ENCODE assay signal across 24 cellular contexts in the genomic region with DNA sequence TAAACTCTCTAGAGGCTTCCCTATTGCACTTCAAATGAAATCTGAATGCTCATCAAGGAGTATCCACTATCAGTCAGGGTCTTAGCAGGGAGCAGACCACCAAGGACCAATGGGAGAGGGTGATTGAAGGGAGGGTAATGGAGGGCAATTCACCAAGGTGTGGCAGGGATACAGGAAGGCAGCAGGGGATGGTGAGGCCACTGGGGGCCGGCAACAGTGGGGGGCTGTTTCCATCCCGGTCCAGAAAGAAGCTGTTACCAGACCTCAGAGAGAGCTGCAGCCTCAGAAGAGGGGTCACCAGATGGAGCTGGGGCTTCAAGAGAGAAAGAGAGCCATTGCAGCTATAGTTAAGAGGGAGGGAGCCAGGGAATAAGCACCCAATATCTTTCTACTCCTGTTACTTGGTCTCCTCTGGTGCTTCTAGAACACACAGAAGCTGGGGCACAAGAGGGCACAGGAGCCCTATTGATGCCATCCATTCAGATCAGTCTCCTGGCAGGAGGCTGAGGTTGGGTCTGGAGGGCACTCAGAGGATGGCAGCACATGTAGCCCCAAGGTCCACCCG.
"Had no signal": no experiment of that assay in that cellular context is flagged by ENCODE, and none has a peak within 500 bp of the region (broad histone marks: within the 10 kb centered on the region; RNA-seq: fewer than 3 reads in every experiment).

No MANE protein-coding gene starts in this region.

- H3K4me1 Mint-ChIP-seq: activated CD4-positive, alpha-beta T cell treated with anti-CD3 and anti-CD28 coated beads for 36 hours; activated T-helper 17 cell treated with anti-CD3 and anti-CD28 coated beads, Interleukin-2, amount 50 U/mL, for 72 hours; memory B cell; neural crest cell had no signal

- H3K36me3 ChIP-seq: adrenal gland, ascending aorta, gastroesophageal sphincter, thoracic aorta, upper lobe of left lung had no signal

- H3K27ac Mint-ChIP-seq: activated CD4-positive, alpha-beta T cell treated with anti-CD3 and anti-CD28 coated beads for 36 hours; activated naive CD8-positive, alpha-beta T cell; activated T-helper 17 cell treated with anti-CD3 and anti-CD28 coated beads, Interleukin-2, amount 50 U/mL, for 72 hours; effector memory CD8-positive, alpha-beta T cell; memory B cell; WTC11 had no signal

- H3K27me3 ChIP-seq: adrenal gland, ascending aorta, upper lobe of left lung had no signal

- H3K4me1 ChIP-seq: adrenal gland, ascending aorta, gastroesophageal sphincter, upper lobe of left lung had no signal

- H3K4me3 ChIP-seq: adrenal gland, ascending aorta, gastroesophageal sphincter, thoracic aorta, upper lobe of left lung had no signal

- H3K9me3 ChIP-seq: adrenal gland, ascending aorta, thoracic aorta, upper lobe of left lung had no signal

- DNase-seq: activated CD4-positive, alpha-beta T cell treated with anti-CD3 and anti-CD28 coated beads for 36 hours; activated CD4-positive, alpha-beta T cell treated with anti-CD3 and anti-CD28 coated beads, Interleukin-2, amount 50 U/mL, for 48 hours; activated naive CD4-positive, alpha-beta T cell; central memory CD4-positive, alpha-beta T cell; effector memory CD8-positive, alpha-beta T cell; hypothalamus; left cardiac atrium; occipital lobe; posterior cingulate gyrus; retina; stimulated activated CD4-positive, alpha-beta T cell treated with anti-CD3 and anti-CD28 coated beads, Interleukin-4, amount 100 ng/mL, for 1 hour; stimulated activated naive CD4-positive, alpha-beta T cell treated with Interleukin-2 at 50 U/mL for 16 hours; T1000 had no signal

- H3K4me3 Mint-ChIP-seq: activated CD4-positive, alpha-beta T cell treated with anti-CD3 and anti-CD28 coated beads for 36 hours; activated naive CD8-positive, alpha-beta T cell; activated T-helper 17 cell treated with anti-CD3 and anti-CD28 coated beads, Interleukin-2, amount 50 U/mL, for 72 hours; effector memory CD8-positive, alpha-beta T cell; memory B cell; neural crest cell; WTC11 had no signal

- H3K9me3 Mint-ChIP-seq: activated T-helper 17 cell treated with anti-CD3 and anti-CD28 coated beads, Interleukin-2, amount 50 U/mL, for 72 hours; effector memory CD8-positive, alpha-beta T cell had no signal

- FAIRE-seq: islet of Langerhans had no signal

- H3K27ac ChIP-seq: adrenal gland, ascending aorta, gastroesophageal sphincter, thoracic aorta, upper lobe of left lung had no signal

- H3K36me3 Mint-ChIP-seq: activated naive CD8-positive, alpha-beta T cell; memory B cell; WTC11 had no signal
